8 cellular contexts compared by ENCODE assay signal in the genomic region with DNA sequence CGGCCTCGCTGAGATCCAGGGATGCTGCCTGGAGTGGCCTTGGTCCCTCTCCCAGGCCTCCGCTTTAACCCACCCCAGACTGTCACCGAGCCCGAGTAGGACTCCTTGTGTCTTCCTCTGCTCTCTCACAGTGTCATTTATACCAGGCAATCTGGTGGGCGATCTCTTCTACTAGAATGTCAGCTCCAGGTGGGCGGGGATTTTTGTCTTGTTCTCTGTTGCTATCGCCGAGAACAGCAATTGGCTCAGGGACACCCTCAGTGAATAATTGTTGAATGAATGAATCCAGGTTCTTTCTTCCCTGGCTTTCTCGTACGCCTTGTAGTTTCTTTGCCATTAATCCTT. TPM values are rescaled to one million over a fixed set of nuclear protein-coding genes. Genes with fewer than 3 reads are reported as not detected.
DNase-seq lines count a peak whose midpoint lies in the region; ATAC-seq and TF ChIP-seq lines count a peak whose summit lies in the region.

No MANE protein-coding gene starts in this region.

- H4K20me1 ChIP-seq in GM23248 (ENCODE audit: insufficient read depth), result no peaks in the 10 kb centered on the region

- peaks cover 36% of the 10 kb centered on the region for H3K36me3 Mint-ChIP-seq in T-cell
- peaks cover 40% of the 10 kb centered on the region for H3K36me3 Mint-ChIP-seq in endodermal cell (ENCODE audit: low read depth)
- H3K36me3 Mint-ChIP-seq in neural crest cell (ENCODE audit: low read depth), result peaks cover 6% of the 10 kb centered on the region

- no peak for TF ChIP-seq POLR2A in upper lobe of left lung (IDR thresholded peaks at IDR 0.05)

- peak overlapping the region; percentile 97 to 98 (median 98) for H3K4me3 Mint-ChIP-seq in T-cell
- peak overlapping the region; percentile 96 for H3K4me3 Mint-ChIP-seq in endodermal cell
- peak overlapping the region; percentile 96 for H3K4me3 Mint-ChIP-seq in neural crest cell

- H3K4me3 ChIP-seq in GM23248, result peak overlapping the region; percentile 97
- peak overlapping the region; percentile 92 for H3K4me3 ChIP-seq in endodermal cell (ENCODE audit: low read length)
- peak overlapping the region; percentile 70 to 94 (median 82) for H3K4me3 ChIP-seq in upper lobe of left lung

- H3K27me3 ChIP-seq in GM23248 (replicated peaks; ENCODE audit: insufficient read depth), result no peaks in the 10 kb centered on the region
- H3K27me3 ChIP-seq in endodermal cell (ENCODE audit: control insufficient read depth, insufficient read depth, low read length, poor library complexity, severe bottlenecking), result no peaks in the 10 kb centered on the region
- H3K27me3 ChIP-seq in upper lobe of left lung, result no peaks in the 10 kb centered on the region

- H3K27ac ChIP-seq in GM23248, result peak overlapping the region; percentile 74
- H3K27ac ChIP-seq in endodermal cell (ENCODE audit: low read depth, low read length), result peak overlapping the region; percentile 79
- peak overlapping the region; percentile 91 to 96 (median 94) for H3K27ac ChIP-seq in upper lobe of left lung

- no peak for TF ChIP-seq CTCF in endodermal cell (conservative IDR thresholded peaks at IDR 0.05)
- TF ChIP-seq CTCF in neural crest cell (conservative IDR thresholded peaks at IDR 0.05), result no peak
- TF ChIP-seq CTCF in upper lobe of left lung (IDR thresholded peaks at IDR 0.05), result no peak
- no peak for TF ChIP-seq CTCF in GM10266 (IDR thresholded peaks at IDR 0.05; ENCODE audit: control insufficient read depth, insufficient read depth, low read depth, missing control alignments)

- H3K9ac ChIP-seq in GM23248, result peak overlapping the region; percentile 88
- peak overlapping the region; percentile 84 for H3K9ac ChIP-seq in endodermal cell (ENCODE audit: extremely low read depth, low read length, poor library complexity, severe bottlenecking)

- CTCF ChIA-PET in T-cell (lab: Charles Lee), result interaction anchor here (0.5 kb wide), 2 partner anchors 87 to 175 kb away, joined by 3 to 4 read pairs; no protein-coding TSS in a partner anchor

- H3K36me3 ChIP-seq in GM23248 (ENCODE audit: low read depth), result peaks cover 16% of the 10 kb centered on the region; the same call in 1 of the 2 replicates
- peaks cover 45% of the 10 kb centered on the region for H3K36me3 ChIP-seq in endodermal cell (ENCODE audit: control insufficient read depth, insufficient read depth, low read length)
- H3K36me3 ChIP-seq in upper lobe of left lung, result peaks cover 26 to 43% (median 38%) of the 10 kb centered on the region in 4 donors

- no peak for TF ChIP-seq EP300 in upper lobe of left lung (IDR thresholded peaks at IDR 0.05)

- WGBS in GM23248 (ENCODE audit: low coverage in 1 of 2, low lambda C conversion rate in 2 of 2, missing lambda C conversion rate in 2 of 2), 2 experiments, result 1% methylated on average over 11 of the region's 11 CpGs
- 3 to 7% methylated on average over 5 to 11 of the region's 11 CpGs for WGBS in endodermal cell (ENCODE audit: insufficient coverage in 1 of 2, insufficient read length in 1 of 2), 2 experiments
- WGBS in upper lobe of left lung, 2 donors, result 0 to 2% methylated on average over 10 to 11 of the region's 11 CpGs

- peak in 1 of 4 experiments; percentile 3 for ATAC-seq in T-cell (replicated peaks in 1 of 4)
- ATAC-seq in upper lobe of left lung (ENCODE audit: low FRiP score in 2 of 2), result peak in 1 of 2 donors; percentile 2
- no peak for ATAC-seq in HG02642 (IDR thresholded peaks at IDR 0.05; ENCODE audit: poor library complexity, unreplicated experiment)

- POLR2A ChIA-PET in T-cell (lab: Charles Lee), result no interaction called here

- H3K9me3 Mint-ChIP-seq in T-cell, result no peaks in the 10 kb centered on the region
- no peaks in the 10 kb centered on the region for H3K9me3 Mint-ChIP-seq in endodermal cell
- H3K9me3 Mint-ChIP-seq in neural crest cell, result no peaks in the 10 kb centered on the region

- H3K4me2 ChIP-seq in GM23248 (ENCODE audit: unreplicated experiment), result peak overlapping the region; percentile 96

- DNase-seq in GM23248, result peak; percentile 68
- DNase-seq in T-cell, result peak in 9 of 34 experiments; percentile 2 to 19 (median 9)
- DNase-seq in endodermal cell, result no peak
- no peak for DNase-seq in neural crest cell (ENCODE audit: low read depth, low spot score)
- DNase-seq in upper lobe of left lung, result no peak
- DNase-seq in NCI-H1694 treated with DMSO at 0.1 percent for 48 hours (lab: John Stamatoyannopoulos, UW), result no peak
- no peak for DNase-seq in GM10266 (ENCODE audit: extremely low spot score)

- H3K27ac Mint-ChIP-seq in T-cell (peak overlapping the region; percentile 97 to 99), endodermal cell (peak overlapping the region; percentile 98), neural crest cell (ENCODE audit: unreplicated experiment) (peak overlapping the region; percentile 60)

- in situ Hi-C loops in GM23248 (cut with MboI), result no loop called here

- H3K79me2 ChIP-seq in GM23248 (ENCODE audit: insufficient read depth), result peaks cover 87% of the 10 kb centered on the region

- peak overlapping the region; percentile 85 for H2AFZ ChIP-seq in GM23248

- H3F3A ChIP-seq in GM23248 (ENCODE audit: insufficient read depth), result no peaks in the 10 kb centered on the region

- peaks cover 25% of the 10 kb centered on the region for H3K4me1 ChIP-seq in GM23248 (ENCODE audit: insufficient read depth)
- H3K4me1 ChIP-seq in endodermal cell (ENCODE audit: control insufficient read depth, insufficient read depth, low read length), result peaks cover 14% of the 10 kb centered on the region
- peaks cover 23 to 39% (median 30%) of the 10 kb centered on the region in 4 donors for H3K4me1 ChIP-seq in upper lobe of left lung

- H3K9me2 ChIP-seq in GM23248 (ENCODE audit: insufficient read depth), result no peaks in the 10 kb centered on the region

- H3K9me3 ChIP-seq in GM23248 (ENCODE audit: low read depth), result no peaks in the 10 kb centered on the region
- H3K9me3 ChIP-seq in endodermal cell (ENCODE audit: control insufficient read depth, low read length), result no peaks in the 10 kb centered on the region
- H3K9me3 ChIP-seq in upper lobe of left lung, result no peaks in the 10 kb centered on the region

- no peaks in the 10 kb centered on the region for H3K27me3 Mint-ChIP-seq in T-cell
- H3K27me3 Mint-ChIP-seq in endodermal cell (ENCODE audit: insufficient read depth), result no peaks in the 10 kb centered on the region
- H3K27me3 Mint-ChIP-seq in neural crest cell (ENCODE audit: low read depth), result no peaks in the 10 kb centered on the region

- H3K4me1 Mint-ChIP-seq in T-cell (peaks cover 62 to 64% (median 63%) of the 10 kb centered on the region in 3 donors), endodermal cell (peaks cover 16% of the 10 kb centered on the region), neural crest cell (peaks cover 37% of the 10 kb centered on the region)

RNA-seq across cellular contexts. Expression of a gene that starts 0.6 kb away (rescaled TPM):
- 30.1 and 31.5 TPM in 2 replicates for total RNA-seq in GM23248 (2014; rRNA removed; shearing (Covaris generic))
- polyA plus RNA-seq in GM23248 (2016; fragmentation: Nextera tagmentation; extraction: Ambion mirVana), result 23.1 and 23.7 TPM in 2 replicates
- total RNA-seq in T-cell, result 100 to 1,000 TPM in 4 of 5 donors, 10 to 100 TPM in 1; 97.5 to 122 (median 116) TPM
- total RNA-seq in endodermal cell, result 10 to 100 TPM; 66.9 to 80.1 TPM
- 49.3 TPM for polyA plus RNA-seq in endodermal cell (2013, experiment 1 of 2)
- 42.3 TPM for polyA plus RNA-seq in endodermal cell (2013, experiment 2 of 2)
- 84.0 and 86.0 TPM in 2 replicates for total RNA-seq in neural crest cell
- 100 to 1,000 TPM in 1 of 6 donors, 10 to 100 TPM in 5; 45.9 to 211 (median 76.8) TPM for total RNA-seq in upper lobe of left lung

RNA-seq across cellular contexts. Expression of a gene that starts 0.8 kb away (rescaled TPM):
- 6.6 and 10.1 TPM in 2 replicates for total RNA-seq in GM23248 (2014; rRNA removed; shearing (Covaris generic))
- 9.1 and 10.0 TPM in 2 replicates for polyA plus RNA-seq in GM23248 (2016; fragmentation: Nextera tagmentation; extraction: Ambion mirVana)
- total RNA-seq in T-cell, result 10 to 100 TPM; 10.9 to 24.2 (median 19.4) TPM
- total RNA-seq in endodermal cell, result 10 to 100 TPM; 10.6 to 13.1 TPM
- polyA plus RNA-seq in endodermal cell (2013, experiment 1 of 2), result 9.8 TPM
- 9.8 TPM for polyA plus RNA-seq in endodermal cell (2013, experiment 2 of 2)
- total RNA-seq in neural crest cell, result 11.8 and 13.5 TPM in 2 replicates
- 10 to 100 TPM in 2 of 6 donors, 1 to 10 TPM in 4; 5.7 to 13.4 (median 9.6) TPM for total RNA-seq in upper lobe of left lung

RNA-seq across cellular contexts. Expression of a gene that starts 31.2 kb away (rescaled TPM):
- total RNA-seq in GM23248 (2014; rRNA removed; shearing (Covaris generic)), result not detected in 2 replicates
- polyA plus RNA-seq in GM23248 (2016; fragmentation: Nextera tagmentation; extraction: Ambion mirVana), result not detected in 2 replicates
- total RNA-seq in T-cell, result not detected
- under 1 TPM in 1 of 2 donors, not detected in 1; 0.69 TPM for total RNA-seq in endodermal cell
- polyA plus RNA-seq in endodermal cell (2013, experiment 1 of 2), result 0.21 TPM
- polyA plus RNA-seq in endodermal cell (2013, experiment 2 of 2), result not detected
- not detected in 2 replicates for total RNA-seq in neural crest cell
- 1 to 10 TPM in 2 of 6 donors, under 1 TPM in 1, not detected in 3; 0.76 to 2.2 (median 1.4) TPM for total RNA-seq in upper lobe of left lung

RNA-seq across cellular contexts. Expression of a gene that starts 39.9 kb away (rescaled TPM):
- not detected in 2 replicates for total RNA-seq in GM23248 (2014; rRNA removed; shearing (Covaris generic))
- not detected in 2 replicates for polyA plus RNA-seq in GM23248 (2016; fragmentation: Nextera tagmentation; extraction: Ambion mirVana)
- total RNA-seq in T-cell (10 to 100 TPM in 3 of 5 donors, not detected in 2; 11.3 to 18.3 (median 12.4) TPM), endodermal cell (1 to 10 TPM; 3.9 to 9.5 TPM), neural crest cell (not detected in 2 replicates), upper lobe of left lung (100 to 1,000 TPM in 1 of 6 donors, 10 to 100 TPM in 5; 13.7 to 132 (median 40.0) TPM)
- 15.7 TPM for polyA plus RNA-seq in endodermal cell (2013, experiment 1 of 2)
- polyA plus RNA-seq in endodermal cell (2013, experiment 2 of 2), result 11.9 TPM
